In genomic region chr21:36239585-36239984, GRCh38 we compare ENCODE assay signal across 25 cellular contexts.
"Had no signal": no experiment of that assay in that cellular context is flagged by ENCODE, and none has a peak within 500 bp of the region (broad histone marks: within the 10 kb centered on the region; RNA-seq: fewer than 3 reads in every experiment).

No MANE protein-coding gene starts in this region.

- H3K27me3 ChIP-seq: ovary, right lobe of liver, sigmoid colon, stomach, thyroid gland, tibial nerve, upper lobe of right lung, uterus had no signal

- H2AFZ ChIP-seq: parathyroid adenoma had no signal

- H3K27ac ChIP-seq: ovary, parathyroid adenoma, psoas muscle, right lobe of liver, sigmoid colon, stomach, thoracic aorta, thyroid gland, tibial nerve, upper lobe of right lung, uterus had no signal

- H3K9me3 ChIP-seq: ovary, psoas muscle, right lobe of liver, sigmoid colon, stomach, thoracic aorta, thyroid gland, tibial nerve, upper lobe of right lung, uterus had no signal

- H3K4me3 ChIP-seq: ovary, psoas muscle, right lobe of liver, sigmoid colon, stomach, thoracic aorta, thyroid gland, tibial nerve, upper lobe of right lung, uterus had no signal

- H3K9ac ChIP-seq: parathyroid adenoma had no signal

- ATAC-seq: naive thymus-derived CD8-positive, alpha-beta T cell; psoas muscle; right cardiac atrium; right lobe of liver; stimulated activated memory B cell treated with anti-CD40 and anti-IgM and Interleukin-4, amounts not matched to agents 10 μg/mL and 1 μg/mL and 100 μg/mL, for 72 hours; stimulated activated naive CD8-positive, alpha-beta T cell treated with anti-CD3 and anti-CD28 coated beads, Interleukin-15, Interleukin-2, amounts not matched to agents 100 U/mL and 50 U/mL, for 24 hours; upper lobe of right lung had no signal

- H3K4me1 ChIP-seq: psoas muscle, thyroid gland, tibial nerve, upper lobe of right lung, uterus had no signal

- H3K79me2 ChIP-seq: parathyroid adenoma had no signal

- H3K36me3 ChIP-seq: ovary, thyroid gland, uterus had no signal

- DNase-seq: naive B cell; naive thymus-derived CD8-positive, alpha-beta T cell; nephron progenitor cell; occipital lobe; ovary; psoas muscle; right cardiac atrium; right lobe of liver; sigmoid colon; small intestine; stimulated activated CD4-positive, alpha-beta T cell treated with anti-CD3 and anti-CD28 coated beads, Interleukin-12 subunit alpha, Interleukin-12 subunit beta, amount 100 ng/mL, for 4 hours; stimulated activated CD4-positive, alpha-beta T cell treated with anti-CD3 and anti-CD28 coated beads, Interleukin-1b, Interleukin-23, amount 100 ng/mL, for 48 hours; stimulated activated CD4-positive, alpha-beta T cell treated with anti-CD3 and anti-CD28 coated beads, Interleukin-4, amount 100 ng/mL, for 1 hour; stimulated activated CD4-positive, alpha-beta T cell treated with anti-CD3 and anti-CD28 coated beads, Interleukin-4, amount 100 ng/mL, for 4 hours; stimulated activated CD8-positive, alpha-beta memory T cell treated with anti-CD3 and anti-CD28 coated beads, Interleukin-4, amount 100 ng/mL, for 48 hours; stimulated activated naive CD4-positive, alpha-beta T cell; stimulated activated naive CD8-positive, alpha-beta T cell treated with anti-CD3 and anti-CD28 coated beads, Interleukin-15, Interleukin-2, amounts not matched to agents 100 U/mL and 50 U/mL, for 24 hours; stomach; thyroid gland; upper lobe of right lung; uterus had no signal
